1 cellular context compared by ENCODE assay signal in the genomic region with DNA sequence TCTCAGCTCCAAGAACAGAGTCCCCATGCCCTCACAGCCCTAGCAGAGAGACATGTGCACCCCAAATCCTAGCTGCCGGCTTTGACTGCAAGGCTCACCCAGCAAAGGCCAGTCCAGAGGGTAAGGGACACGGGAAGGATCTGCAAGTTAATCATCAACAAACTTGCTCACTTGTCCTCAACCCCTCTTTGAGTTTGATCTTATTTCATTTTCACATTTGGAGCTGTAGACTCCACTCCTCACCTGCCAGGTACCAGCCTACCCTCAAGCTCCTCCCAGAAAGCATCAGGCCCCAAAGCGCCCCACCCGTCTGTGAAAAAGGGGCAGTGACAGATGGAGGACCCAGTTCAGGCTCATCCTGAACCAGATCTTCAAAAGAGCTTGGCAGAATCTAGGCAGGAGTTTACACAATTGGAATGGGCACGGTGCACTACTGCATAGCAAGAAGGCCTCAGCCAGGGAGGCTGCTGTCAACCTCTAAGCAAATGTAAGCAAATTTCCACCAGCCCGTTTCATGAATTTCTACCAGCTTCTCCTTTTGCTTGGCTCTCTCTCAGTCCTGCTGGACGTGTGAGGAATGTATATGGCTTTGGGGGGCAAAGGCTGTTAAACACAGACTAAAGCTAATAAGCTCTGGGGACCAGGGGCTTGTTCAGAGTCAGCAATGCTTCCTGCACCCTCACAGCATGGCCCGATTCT.
TF ChIP-seq lines count a peak whose summit lies in the region.

No MANE protein-coding gene starts in this region.

TF ChIP-seq in HepG2, 621 proteins besides CTCF, POLR2A, EP300 and RAD21 (continues in another document):
- TF ChIP-seq HMG20A (CRISPR knock-in tag; IDR thresholded peaks at IDR 0.05; ENCODE audit: borderline replicate concordance): no peak
- 0 out of 2 replicates have a peak, but pooled peaks have one; percentile 32 for TF ChIP-seq POLR2G (IDR thresholded peaks at IDR 0.05; ENCODE audit: low read depth, low read length)
- TF ChIP-seq, protein P1, sequence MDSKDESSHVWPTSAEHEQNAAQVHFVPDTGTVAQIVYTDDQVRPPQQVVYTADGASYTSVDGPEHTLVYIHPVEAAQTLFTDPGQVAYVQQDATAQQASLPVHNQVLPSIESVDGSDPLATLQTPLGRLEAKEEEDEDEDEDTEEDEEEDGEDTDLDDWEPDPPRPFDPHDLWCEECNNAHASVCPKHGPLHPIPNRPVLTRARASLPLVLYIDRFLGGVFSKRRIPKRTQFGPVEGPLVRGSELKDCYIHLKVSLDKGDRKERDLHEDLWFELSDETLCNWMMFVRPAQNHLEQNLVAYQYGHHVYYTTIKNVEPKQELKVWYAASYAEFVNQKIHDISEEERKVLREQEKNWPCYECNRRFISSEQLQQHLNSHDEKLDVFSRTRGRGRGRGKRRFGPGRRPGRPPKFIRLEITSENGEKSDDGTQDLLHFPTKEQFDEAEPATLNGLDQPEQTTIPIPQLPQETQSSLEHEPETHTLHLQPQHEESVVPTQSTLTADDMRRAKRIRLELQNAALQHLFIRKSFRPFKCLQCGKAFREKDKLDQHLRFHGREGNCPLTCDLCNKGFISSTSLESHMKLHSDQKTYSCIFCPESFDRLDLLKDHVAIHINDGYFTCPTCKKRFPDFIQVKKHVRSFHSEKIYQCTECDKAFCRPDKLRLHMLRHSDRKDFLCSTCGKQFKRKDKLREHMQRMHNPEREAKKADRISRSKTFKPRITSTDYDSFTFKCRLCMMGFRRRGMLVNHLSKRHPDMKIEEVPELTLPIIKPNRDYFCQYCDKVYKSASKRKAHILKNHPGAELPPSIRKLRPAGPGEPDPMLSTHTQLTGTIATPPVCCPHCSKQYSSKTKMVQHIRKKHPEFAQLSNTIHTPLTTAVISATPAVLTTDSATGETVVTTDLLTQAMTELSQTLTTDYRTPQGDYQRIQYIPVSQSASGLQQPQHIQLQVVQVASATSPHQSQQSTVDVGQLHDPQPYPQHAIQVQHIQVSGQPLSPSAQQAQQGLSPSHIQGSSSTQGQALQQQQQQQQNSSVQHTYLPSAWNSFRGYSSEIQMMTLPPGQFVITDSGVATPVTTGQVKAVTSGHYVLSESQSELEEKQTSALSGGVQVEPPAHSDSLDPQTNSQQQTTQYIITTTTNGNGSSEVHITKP (CRISPR knock-in tag; IDR thresholded peaks at IDR 0.05; ENCODE audit: low read depth): no peak
- TF ChIP-seq, protein P2, sequence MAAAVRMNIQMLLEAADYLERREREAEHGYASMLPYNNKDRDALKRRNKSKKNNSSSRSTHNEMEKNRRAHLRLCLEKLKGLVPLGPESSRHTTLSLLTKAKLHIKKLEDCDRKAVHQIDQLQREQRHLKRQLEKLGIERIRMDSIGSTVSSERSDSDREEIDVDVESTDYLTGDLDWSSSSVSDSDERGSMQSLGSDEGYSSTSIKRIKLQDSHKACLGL (CRISPR knock-in tag; IDR thresholded peaks at IDR 0.05): no peak
- no peak for TF ChIP-seq FIP1L1 (IDR thresholded peaks at IDR 0.05; ENCODE audit: borderline replicate concordance, insufficient read depth, low read depth, low read length)
- TF ChIP-seq ZFP36 (IDR thresholded peaks at IDR 0.05; ENCODE audit: borderline replicate concordance, low read depth, low read length, partially characterized antibody): no peak
- TF ChIP-seq SMARCE1 (IDR thresholded peaks at IDR 0.05; ENCODE audit: borderline replicate concordance): no peak
- TF ChIP-seq U2AF2 (IDR thresholded peaks at IDR 0.05; ENCODE audit: low read depth, low read length): no peak
- TF ChIP-seq CHD2 (IDR thresholded peaks at IDR 0.05; ENCODE audit: low read depth, low read length): no peak
- no peak for TF ChIP-seq RFXANK (CRISPR knock-in tag; IDR thresholded peaks at IDR 0.05)
- TF ChIP-seq, protein P3, sequence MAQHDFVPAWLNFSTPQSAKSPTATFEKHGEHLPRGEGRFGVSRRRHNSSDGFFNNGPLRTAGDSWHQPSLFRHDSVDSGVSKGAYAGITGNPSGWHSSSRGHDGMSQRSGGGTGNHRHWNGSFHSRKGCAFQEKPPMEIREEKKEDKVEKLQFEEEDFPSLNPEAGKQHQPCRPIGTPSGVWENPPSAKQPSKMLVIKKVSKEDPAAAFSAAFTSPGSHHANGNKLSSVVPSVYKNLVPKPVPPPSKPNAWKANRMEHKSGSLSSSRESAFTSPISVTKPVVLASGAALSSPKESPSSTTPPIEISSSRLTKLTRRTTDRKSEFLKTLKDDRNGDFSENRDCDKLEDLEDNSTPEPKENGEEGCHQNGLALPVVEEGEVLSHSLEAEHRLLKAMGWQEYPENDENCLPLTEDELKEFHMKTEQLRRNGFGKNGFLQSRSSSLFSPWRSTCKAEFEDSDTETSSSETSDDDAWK (CRISPR knock-in tag; IDR thresholded peaks at IDR 0.05): no peak
- TF ChIP-seq POLR2AphosphoS5 (IDR thresholded peaks at IDR 0.05; ENCODE audit: low read depth, low read length): no peak
- TF ChIP-seq ZNF746 (CRISPR knock-in tag; IDR thresholded peaks at IDR 0.05): no peak
- TF ChIP-seq, protein P4, sequence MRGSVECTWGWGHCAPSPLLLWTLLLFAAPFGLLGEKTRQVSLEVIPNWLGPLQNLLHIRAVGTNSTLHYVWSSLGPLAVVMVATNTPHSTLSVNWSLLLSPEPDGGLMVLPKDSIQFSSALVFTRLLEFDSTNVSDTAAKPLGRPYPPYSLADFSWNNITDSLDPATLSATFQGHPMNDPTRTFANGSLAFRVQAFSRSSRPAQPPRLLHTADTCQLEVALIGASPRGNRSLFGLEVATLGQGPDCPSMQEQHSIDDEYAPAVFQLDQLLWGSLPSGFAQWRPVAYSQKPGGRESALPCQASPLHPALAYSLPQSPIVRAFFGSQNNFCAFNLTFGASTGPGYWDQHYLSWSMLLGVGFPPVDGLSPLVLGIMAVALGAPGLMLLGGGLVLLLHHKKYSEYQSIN (CRISPR knock-in tag; IDR thresholded peaks at IDR 0.05; ENCODE audit: borderline replicate concordance): no peak
- TF ChIP-seq, protein P5, sequence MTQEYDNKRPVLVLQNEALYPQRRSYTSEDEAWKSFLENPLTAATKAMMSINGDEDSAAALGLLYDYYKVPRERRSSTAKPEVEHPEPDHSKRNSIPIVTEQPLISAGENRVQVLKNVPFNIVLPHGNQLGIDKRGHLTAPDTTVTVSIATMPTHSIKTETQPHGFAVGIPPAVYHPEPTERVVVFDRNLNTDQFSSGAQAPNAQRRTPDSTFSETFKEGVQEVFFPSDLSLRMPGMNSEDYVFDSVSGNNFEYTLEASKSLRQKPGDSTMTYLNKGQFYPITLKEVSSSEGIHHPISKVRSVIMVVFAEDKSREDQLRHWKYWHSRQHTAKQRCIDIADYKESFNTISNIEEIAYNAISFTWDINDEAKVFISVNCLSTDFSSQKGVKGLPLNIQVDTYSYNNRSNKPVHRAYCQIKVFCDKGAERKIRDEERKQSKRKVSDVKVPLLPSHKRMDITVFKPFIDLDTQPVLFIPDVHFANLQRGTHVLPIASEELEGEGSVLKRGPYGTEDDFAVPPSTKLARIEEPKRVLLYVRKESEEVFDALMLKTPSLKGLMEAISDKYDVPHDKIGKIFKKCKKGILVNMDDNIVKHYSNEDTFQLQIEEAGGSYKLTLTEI (CRISPR knock-in tag; conservative IDR thresholded peaks at IDR 0.05): no peak
- TF ChIP-seq ZNF460 (CRISPR knock-in tag; IDR thresholded peaks at IDR 0.05; ENCODE audit: borderline replicate concordance): no peak
- TF ChIP-seq FLYWCH1 (CRISPR knock-in tag; IDR thresholded peaks at IDR 0.05): no peak
- peak; percentile 79 for TF ChIP-seq ZEB1 (IDR thresholded peaks at IDR 0.05; ENCODE audit: insufficient replicate concordance, low read depth)
- TF ChIP-seq, protein P6, sequence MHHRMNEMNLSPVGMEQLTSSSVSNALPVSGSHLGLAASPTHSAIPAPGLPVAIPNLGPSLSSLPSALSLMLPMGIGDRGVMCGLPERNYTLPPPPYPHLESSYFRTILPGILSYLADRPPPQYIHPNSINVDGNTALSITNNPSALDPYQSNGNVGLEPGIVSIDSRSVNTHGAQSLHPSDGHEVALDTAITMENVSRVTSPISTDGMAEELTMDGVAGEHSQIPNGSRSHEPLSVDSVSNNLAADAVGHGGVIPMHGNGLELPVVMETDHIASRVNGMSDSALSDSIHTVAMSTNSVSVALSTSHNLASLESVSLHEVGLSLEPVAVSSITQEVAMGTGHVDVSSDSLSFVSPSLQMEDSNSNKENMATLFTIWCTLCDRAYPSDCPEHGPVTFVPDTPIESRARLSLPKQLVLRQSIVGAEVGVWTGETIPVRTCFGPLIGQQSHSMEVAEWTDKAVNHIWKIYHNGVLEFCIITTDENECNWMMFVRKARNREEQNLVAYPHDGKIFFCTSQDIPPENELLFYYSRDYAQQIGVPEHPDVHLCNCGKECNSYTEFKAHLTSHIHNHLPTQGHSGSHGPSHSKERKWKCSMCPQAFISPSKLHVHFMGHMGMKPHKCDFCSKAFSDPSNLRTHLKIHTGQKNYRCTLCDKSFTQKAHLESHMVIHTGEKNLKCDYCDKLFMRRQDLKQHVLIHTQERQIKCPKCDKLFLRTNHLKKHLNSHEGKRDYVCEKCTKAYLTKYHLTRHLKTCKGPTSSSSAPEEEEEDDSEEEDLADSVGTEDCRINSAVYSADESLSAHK (CRISPR knock-in tag; IDR thresholded peaks at IDR 0.05; ENCODE audit: borderline replicate concordance): no peak
- no peak for TF ChIP-seq SIN3A (IDR thresholded peaks at IDR 0.05; ENCODE audit: borderline replicate concordance, low read depth, low read length)
- TF ChIP-seq ZNF383 (CRISPR knock-in tag; IDR thresholded peaks at IDR 0.05; ENCODE audit: borderline replicate concordance): no peak
- no peak for TF ChIP-seq NCOA1 (CRISPR knock-in tag; IDR thresholded peaks at IDR 0.05)
- TF ChIP-seq ZNF180 (CRISPR knock-in tag; IDR thresholded peaks at IDR 0.05; ENCODE audit: borderline replicate concordance, low read depth): no peak
- TF ChIP-seq, protein P7, sequence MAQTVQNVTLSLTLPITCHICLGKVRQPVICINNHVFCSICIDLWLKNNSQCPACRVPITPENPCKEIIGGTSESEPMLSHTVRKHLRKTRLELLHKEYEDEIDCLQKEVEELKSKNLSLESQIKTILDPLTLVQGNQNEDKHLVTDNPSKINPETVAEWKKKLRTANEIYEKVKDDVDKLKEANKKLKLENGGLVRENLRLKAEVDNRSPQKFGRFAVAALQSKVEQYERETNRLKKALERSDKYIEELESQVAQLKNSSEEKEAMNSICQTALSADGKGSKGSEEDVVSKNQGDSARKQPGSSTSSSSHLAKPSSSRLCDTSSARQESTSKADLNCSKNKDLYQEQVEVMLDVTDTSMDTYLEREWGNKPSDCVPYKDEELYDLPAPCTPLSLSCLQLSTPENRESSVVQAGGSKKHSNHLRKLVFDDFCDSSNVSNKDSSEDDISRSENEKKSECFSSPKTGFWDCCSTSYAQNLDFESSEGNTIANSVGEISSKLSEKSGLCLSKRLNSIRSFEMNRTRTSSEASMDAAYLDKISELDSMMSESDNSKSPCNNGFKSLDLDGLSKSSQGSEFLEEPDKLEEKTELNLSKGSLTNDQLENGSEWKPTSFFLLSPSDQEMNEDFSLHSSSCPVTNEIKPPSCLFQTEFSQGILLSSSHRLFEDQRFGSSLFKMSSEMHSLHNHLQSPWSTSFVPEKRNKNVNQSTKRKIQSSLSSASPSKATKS (CRISPR knock-in tag; IDR thresholded peaks at IDR 0.05): no peak
- TF ChIP-seq, protein P8, sequence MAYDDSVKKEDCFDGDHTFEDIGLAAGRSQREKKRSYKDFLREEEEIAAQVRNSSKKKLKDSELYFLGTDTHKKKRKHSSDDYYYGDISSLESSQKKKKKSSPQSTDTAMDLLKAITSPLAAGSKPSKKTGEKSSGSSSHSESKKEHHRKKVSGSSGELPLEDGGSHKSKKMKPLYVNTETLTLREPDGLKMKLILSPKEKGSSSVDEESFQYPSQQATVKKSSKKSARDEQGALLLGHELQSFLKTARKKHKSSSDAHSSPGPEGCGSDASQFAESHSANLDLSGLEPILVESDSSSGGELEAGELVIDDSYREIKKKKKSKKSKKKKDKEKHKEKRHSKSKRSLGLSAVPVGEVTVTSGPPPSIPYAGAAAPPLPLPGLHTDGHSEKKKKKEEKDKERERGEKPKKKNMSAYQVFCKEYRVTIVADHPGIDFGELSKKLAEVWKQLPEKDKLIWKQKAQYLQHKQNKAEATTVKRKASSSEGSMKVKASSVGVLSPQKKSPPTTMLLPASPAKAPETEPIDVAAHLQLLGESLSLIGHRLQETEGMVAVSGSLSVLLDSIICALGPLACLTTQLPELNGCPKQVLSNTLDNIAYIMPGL (CRISPR knock-in tag; IDR thresholded peaks at IDR 0.05; ENCODE audit: borderline replicate concordance in 1 of 2, low read depth in 1 of 2): no peak
- TF ChIP-seq ZFY (CRISPR knock-in tag; IDR thresholded peaks at IDR 0.05): peak; percentile 46
- peak; percentile 22; the same call in 1 of the 2 replicates for TF ChIP-seq PITX1 (CRISPR knock-in tag; IDR thresholded peaks at IDR 0.05)
- TF ChIP-seq, protein P9, sequence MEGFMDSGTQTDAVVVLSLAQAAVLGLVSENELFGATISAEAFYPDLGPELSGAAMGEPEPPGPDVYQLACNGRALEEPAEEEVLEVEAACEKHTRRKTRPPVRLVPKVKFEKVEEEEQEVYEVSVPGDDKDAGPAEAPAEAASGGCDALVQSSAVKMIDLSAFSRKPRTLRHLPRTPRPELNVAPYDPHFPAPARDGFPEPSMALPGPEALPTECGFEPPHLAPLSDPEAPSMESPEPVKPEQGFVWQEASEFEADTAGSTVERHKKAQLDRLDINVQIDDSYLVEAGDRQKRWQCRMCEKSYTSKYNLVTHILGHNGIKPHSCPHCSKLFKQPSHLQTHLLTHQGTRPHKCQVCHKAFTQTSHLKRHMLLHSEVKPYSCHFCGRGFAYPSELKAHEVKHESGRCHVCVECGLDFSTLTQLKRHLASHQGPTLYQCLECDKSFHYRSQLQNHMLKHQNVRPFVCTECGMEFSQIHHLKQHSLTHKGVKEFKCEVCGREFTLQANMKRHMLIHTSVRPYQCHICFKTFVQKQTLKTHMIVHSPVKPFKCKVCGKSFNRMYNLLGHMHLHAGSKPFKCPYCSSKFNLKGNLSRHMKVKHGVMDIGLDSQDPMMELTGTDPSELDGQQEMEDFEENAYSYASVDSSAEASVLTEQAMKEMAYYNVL (CRISPR knock-in tag; IDR thresholded peaks at IDR 0.05; ENCODE audit: borderline replicate concordance): no peak
